ENCODE assay signal across 2 cellular contexts in genomic region chr9:83509372-83509771, GRCh38.
TF ChIP-seq lines count a peak whose summit lies in the region.

No MANE protein-coding gene starts in this region.

TF ChIP-seq in Ishikawa, 13 proteins besides CTCF, POLR2A, EP300 and RAD21:
- TF ChIP-seq NFIC (IDR thresholded peaks at IDR 0.05) (peak; percentile 59), TCF12 (IDR thresholded peaks at IDR 0.05; ENCODE audit: low read depth) (peak; percentile 58; the same call in 1 of the 2 replicates), FOXM1 (IDR thresholded peaks at IDR 0.05; ENCODE audit: borderline replicate concordance, low read depth) (no peak; the same call in 1 of the 2 replicates), TEAD4 (IDR thresholded peaks at IDR 0.05) (peak; percentile 81)

TF ChIP-seq in H1, 55 proteins besides CTCF, POLR2A, EP300 and RAD21:
- TF ChIP-seq TEAD4 (IDR thresholded peaks at IDR 0.05; ENCODE audit: low read depth, low read length): peak; percentile 43; the same call in 1 of the 2 replicates
- TF ChIP-seq CEBPB (IDR thresholded peaks at IDR 0.05; ENCODE audit: low read depth, low read length): no peak
